Comparison of ENCODE assay signal across 10 cellular contexts in the genomic region with DNA sequence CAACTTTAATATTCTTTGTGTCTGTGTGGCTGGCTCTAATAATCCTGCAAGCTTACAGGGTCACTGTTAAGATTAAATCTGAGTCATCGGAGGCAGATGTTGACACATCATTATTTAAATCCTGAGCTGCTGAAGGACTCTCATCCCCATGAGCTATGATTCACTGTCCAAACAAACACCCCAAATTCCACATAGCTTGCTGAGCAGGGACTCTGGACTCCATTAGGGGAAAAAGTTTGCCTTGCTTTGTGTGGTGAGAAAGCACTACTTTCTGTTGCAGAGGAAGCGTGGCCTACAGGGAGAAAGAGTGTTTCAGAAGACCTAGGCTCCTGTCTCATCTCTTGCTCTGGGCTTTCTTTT.
A peak's percentile ranks its signal among the peaks of the same experiment; 100 is the strongest.
DNase-seq lines count a peak whose midpoint lies in the region; ATAC-seq and TF ChIP-seq lines count a peak whose summit lies in the region.
"Had no signal": no experiment of that assay in that cellular context is flagged by ENCODE, and none has a peak within 500 bp of the region (broad histone marks: within the 10 kb centered on the region; RNA-seq: fewer than 3 reads in every experiment).

No MANE protein-coding gene starts in this region.

- peaks cover 27% of the 10 kb centered on the region for H3K4me1 Mint-ChIP-seq in CD4-positive, alpha-beta T cell (ENCODE audit: low read depth)

- H3K27me3 Mint-ChIP-seq in CD4-positive, alpha-beta T cell, result no peaks in the 10 kb centered on the region
- H3K27me3 Mint-ChIP-seq: natural killer cell treated with Interleukin-12 subunit alpha and Interleukin-12 subunit beta and Interleukin-15 and Interleukin-18, amount 100 ng/mL, for 72 hours; stimulated activated naive CD8-positive, alpha-beta T cell treated with anti-CD3 and anti-CD28 coated beads, Interleukin-15, Interleukin-2, amounts not matched to agents 100 ng/mL and 50 ng/mL, for 24 hours had no signal

- peaks cover 18% of the 10 kb centered on the region for H3K4me1 ChIP-seq in HUES48 (ENCODE audit: control insufficient read depth, insufficient read depth, low read length)

- no peaks in the 10 kb centered on the region for H3K36me3 ChIP-seq in HUES48 (ENCODE audit: control insufficient read depth, insufficient read depth, low read length)

- ATAC-seq in left colon (peak; percentile 18), HG02970 (IDR thresholded peaks at IDR 0.05; ENCODE audit: low FRiP score, unreplicated experiment) (no peak)
- no peak for ATAC-seq in CD4-positive, alpha-beta T cell (ENCODE audit: poor library complexity)
- ATAC-seq: natural killer cell treated with Interleukin-12 subunit alpha and Interleukin-12 subunit beta and Interleukin-15 and Interleukin-18, amount 100 ng/mL, for 72 hours had no signal

- H3K4me3 ChIP-seq in AG10803 (ENCODE audit: low read length) (no peak overlapping the region), HUES48 (ENCODE audit: low read depth, low read length) (no peak overlapping the region), astrocyte of the cerebellum (ENCODE audit: low read depth, low read length) (no peak overlapping the region)

- H3K36me3 Mint-ChIP-seq in CD4-positive, alpha-beta T cell (ENCODE audit: low read depth), result no peaks in the 10 kb centered on the region
- H3K36me3 Mint-ChIP-seq: natural killer cell treated with Interleukin-12 subunit alpha and Interleukin-12 subunit beta and Interleukin-15 and Interleukin-18, amount 100 ng/mL, for 72 hours had no signal

- DNase-seq in AG10803 (ENCODE audit: low read depth), result peak; percentile 95
- DNase-seq in astrocyte of the cerebellum (ENCODE audit: low read depth), result peak; percentile 87
- no peak for DNase-seq in left colon
- DNase-seq in NCI-H1436 treated with DMSO at 0.1 percent for 48 hours (lab: John Stamatoyannopoulos, UW), result no peak
- no peak for DNase-seq in NCI-H2107 treated with DMSO at 0.1 percent for 48 hours (lab: John Stamatoyannopoulos, UW; ENCODE audit: unreplicated experiment)
- DNase-seq in CD4-positive, alpha-beta T cell, result no peak

- no peak overlapping the region for H3K27ac Mint-ChIP-seq in CD4-positive, alpha-beta T cell
- H3K27ac Mint-ChIP-seq: natural killer cell treated with Interleukin-12 subunit alpha and Interleukin-12 subunit beta and Interleukin-15 and Interleukin-18, amount 100 ng/mL, for 72 hours; stimulated activated naive CD8-positive, alpha-beta T cell treated with anti-CD3 and anti-CD28 coated beads, Interleukin-15, Interleukin-2, amounts not matched to agents 100 ng/mL and 50 ng/mL, for 24 hours had no signal

- peak overlapping the region; percentile 81 for H3K27ac ChIP-seq in HUES48 (ENCODE audit: low read depth, low read length)
- no peak overlapping the region for H3K27ac ChIP-seq in CD4-positive, alpha-beta T cell (ENCODE audit: low read depth, low read length)

- in situ Hi-C loops in astrocyte of the cerebellum (cut with HindIII; ENCODE audit: low sequenced_read_pairs), result no loop called here

- CTCF ChIA-PET in CD4-positive, alpha-beta T cell (lab: Charles Lee), result no interaction called here

- no peak for TF ChIP-seq CTCF in AG10803 (conservative IDR thresholded peaks at IDR 0.05; ENCODE audit: low read length)
- TF ChIP-seq CTCF in astrocyte of the cerebellum (IDR thresholded peaks at IDR 0.05; ENCODE audit: low read depth, low read length, missing control alignments), result no peak
- TF ChIP-seq CTCF in CD4-positive, alpha-beta T cell (IDR thresholded peaks at IDR 0.05), result no peak

- H3K9me3 ChIP-seq in HUES48 (ENCODE audit: control insufficient read depth, insufficient read depth, low read length), result no peaks in the 10 kb centered on the region
- H3K9me3 ChIP-seq in CD4-positive, alpha-beta T cell (ENCODE audit: control insufficient read depth, low read length), result no peaks in the 10 kb centered on the region

- intact Hi-C loops in left colon (cut with DNase I, micrococcal nuclease), result no loop called here
- intact Hi-C loops in CD4-positive, alpha-beta T cell (cut with DNase I, micrococcal nuclease), result no loop called here

- POLR2A ChIA-PET in CD4-positive, alpha-beta T cell (lab: Charles Lee), result no interaction called here

- no peak overlapping the region for H3K9ac ChIP-seq in HUES48 (ENCODE audit: low read depth, low read length)

- no peaks in the 10 kb centered on the region for H3K27me3 ChIP-seq in HUES48 (ENCODE audit: control insufficient read depth, insufficient read depth, low read length)
- no peaks in the 10 kb centered on the region for H3K27me3 ChIP-seq in CD4-positive, alpha-beta T cell (ENCODE audit: control insufficient read depth, insufficient read depth, low read length)

- H3K4me3 Mint-ChIP-seq in CD4-positive, alpha-beta T cell, result no peak overlapping the region
- H3K4me3 Mint-ChIP-seq: natural killer cell treated with Interleukin-12 subunit alpha and Interleukin-12 subunit beta and Interleukin-15 and Interleukin-18, amount 100 ng/mL, for 72 hours; stimulated activated naive CD8-positive, alpha-beta T cell treated with anti-CD3 and anti-CD28 coated beads, Interleukin-15, Interleukin-2, amounts not matched to agents 100 ng/mL and 50 ng/mL, for 24 hours had no signal

- H3K9me3 Mint-ChIP-seq in CD4-positive, alpha-beta T cell, result no peaks in the 10 kb centered on the region
- H3K9me3 Mint-ChIP-seq: natural killer cell treated with Interleukin-12 subunit alpha and Interleukin-12 subunit beta and Interleukin-15 and Interleukin-18, amount 100 ng/mL, for 72 hours; stimulated activated naive CD8-positive, alpha-beta T cell treated with anti-CD3 and anti-CD28 coated beads, Interleukin-15, Interleukin-2, amounts not matched to agents 100 ng/mL and 50 ng/mL, for 24 hours had no signal

Comparison
In these comparisons a context has a peak if more than half of its experiments do, and no peak if none do; other contexts are left out.
1. DNase-seq: peak in AG10803 (single experiment) and astrocyte of the cerebellum (single experiment); none in left colon (0 of 2), NCI-H1436 treated with DMSO at 0.1 percent for 48 hours (single experiment), NCI-H2107 treated with DMSO at 0.1 percent for 48 hours (single experiment) and CD4-positive, alpha-beta T cell (0 of 10).